In the genomic region with DNA sequence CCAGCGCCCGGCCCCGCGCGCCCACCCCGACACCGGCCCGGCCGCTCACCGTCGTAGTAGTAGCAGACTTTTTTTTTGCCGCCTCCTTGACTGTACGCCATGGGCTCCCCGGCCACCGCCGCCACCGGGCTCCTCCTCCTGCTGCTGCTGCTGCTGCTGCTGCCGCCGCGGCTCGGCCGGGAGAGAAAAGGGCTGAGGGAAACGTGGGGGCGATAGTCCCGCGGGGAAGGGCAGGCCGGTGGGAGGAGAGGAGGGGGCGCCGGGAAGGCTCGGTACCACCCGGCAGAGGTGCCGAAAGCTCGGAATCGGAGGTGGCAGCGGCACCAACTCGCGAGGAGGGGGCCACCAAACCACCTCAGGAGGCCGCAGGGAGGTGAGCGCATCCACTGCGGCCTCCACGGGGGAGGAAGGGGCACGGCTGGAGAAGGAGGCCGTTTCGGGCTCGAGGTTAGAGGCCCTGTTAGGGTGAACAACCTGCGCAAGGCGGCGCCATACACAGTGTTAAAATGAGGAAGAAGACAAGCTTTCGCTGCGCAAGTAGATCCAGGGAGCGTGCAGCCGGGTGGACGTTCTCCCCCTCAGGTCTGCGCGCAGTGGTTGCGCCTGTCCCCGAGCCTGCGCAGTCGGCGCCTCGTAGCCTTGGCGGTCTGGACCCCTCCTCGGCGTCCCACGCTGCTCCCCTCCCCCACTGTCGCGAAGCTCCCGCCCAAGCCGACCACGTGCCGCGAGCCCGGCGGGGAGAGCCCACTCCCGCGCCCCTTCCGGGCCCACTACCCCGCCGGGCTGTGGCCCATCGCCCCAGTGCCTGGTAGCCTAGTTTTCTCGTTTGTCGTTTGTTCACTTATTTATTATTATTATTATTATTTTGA, we compare ENCODE assay signal across 8 cellular contexts. TPM values are rescaled to one million over a fixed set of nuclear protein-coding genes. Genes with fewer than 3 reads are reported as not detected.
DNase-seq lines count a peak whose midpoint lies in the region; ATAC-seq, FAIRE-seq and TF ChIP-seq lines count a peak whose summit lies in the region.

A gene (minus strand): TSS at position 341 of the 869 bp plus-strand sequence. CDS start 240 bp downstream, at position 101.

- peaks cover 21% of the 10 kb centered on the region for H3K4me1 Mint-ChIP-seq in T-helper 1 cell treated with Interleukin-12 subunit alpha and Interleukin-12 subunit beta and Interleukin-4 antibody, amounts not matched to agents 30 μg/mL and 1 μg/mL, for 36 hours (ENCODE audit: low read depth)

- H3K27ac Mint-ChIP-seq in T-helper 1 cell treated with Interleukin-12 subunit alpha and Interleukin-12 subunit beta and Interleukin-4 antibody, amounts not matched to agents 30 μg/mL and 1 μg/mL, for 36 hours, result peak within 1 kb of the TSS; percentile 98

- H3K9me3 Mint-ChIP-seq in T-helper 1 cell treated with Interleukin-12 subunit alpha and Interleukin-12 subunit beta and Interleukin-4 antibody, amounts not matched to agents 30 μg/mL and 1 μg/mL, for 36 hours, result no peaks in the 10 kb centered on the region

- TF ChIP-seq CTCF in uterus (IDR thresholded peaks at IDR 0.05), result peak in 2 of 4 experiments; percentile 4 to 18

- H3K36me3 Mint-ChIP-seq in T-helper 1 cell treated with Interleukin-12 subunit alpha and Interleukin-12 subunit beta and Interleukin-4 antibody, amounts not matched to agents 30 μg/mL and 1 μg/mL, for 36 hours (ENCODE audit: low read depth), result peaks cover 4% of the 10 kb centered on the region

- H3K27me3 ChIP-seq in uterus, result no peaks in the 10 kb centered on the region

- ATAC-seq in HG02759 (IDR thresholded peaks at IDR 0.05; ENCODE audit: unreplicated experiment) (peak; percentile 83), left ventricle myocardium superior (peak; percentile 95)

- no peaks in the 10 kb centered on the region for H3K36me3 ChIP-seq in uterus

- intact Hi-C loops in left ventricle myocardium superior (cut with micrococcal nuclease), result no loop called here
- intact Hi-C loops in uterus (cut with DNase I; ENCODE audit: low total_unique reads), result no loop called here

- peak; percentile 100 for FAIRE-seq in GM12891 (lab: Jason Lieb, UNC)

- H3K9me3 ChIP-seq in uterus, result no peaks in the 10 kb centered on the region

- peaks cover 0 to 4% of the 10 kb centered on the region in 2 donors for H3K4me1 ChIP-seq in uterus

- H3K27me3 Mint-ChIP-seq in T-helper 1 cell treated with Interleukin-12 subunit alpha and Interleukin-12 subunit beta and Interleukin-4 antibody, amounts not matched to agents 30 μg/mL and 1 μg/mL, for 36 hours (ENCODE audit: low read depth), result peaks cover 4% of the 10 kb centered on the region

- H3K4me3 ChIP-seq in uterus, result peak within 1 kb of the TSS; percentile 77 to 87

- DNase-seq in GM12891 (ENCODE audit: insufficient read length, low spot score) (peak; percentile 86), NCI-H1417 (lab: John Stamatoyannopoulos, UW) (peak; percentile 88 to 94 (median 94)), amygdala (lab: John Stamatoyannopoulos, UW) (peak; percentile 42 to 97 (median 85)), left ventricle myocardium superior (peak; percentile 92), pulmonary artery endothelial cell (ENCODE audit: low read depth, low spot score) (peak; percentile 26), uterus (peak; percentile 75 to 85)

- TF ChIP-seq POLR2A in GM12891 (IDR thresholded peaks at IDR 0.05; ENCODE audit: low read depth, low read length) (peak; percentile 66), uterus (IDR thresholded peaks at IDR 0.05) (peak in 1 of 2 donors; percentile 63)

- peak within 1 kb of the TSS; percentile 93 for H3K4me3 Mint-ChIP-seq in T-helper 1 cell treated with Interleukin-12 subunit alpha and Interleukin-12 subunit beta and Interleukin-4 antibody, amounts not matched to agents 30 μg/mL and 1 μg/mL, for 36 hours

- peak within 1 kb of the TSS; percentile 93 to 95 for H3K27ac ChIP-seq in uterus

TF ChIP-seq in GM12891, 5 proteins besides CTCF, POLR2A, EP300 and RAD21:
- TF ChIP-seq POU2F2 (IDR thresholded peaks at IDR 0.05; ENCODE audit: low read depth, low read length) (no peak; the same call in 1 of the 2 replicates), PAX5 (IDR thresholded peaks at IDR 0.05; ENCODE audit: insufficient read depth, low read length, severe bottlenecking) (no peak), POLR2AphosphoS5 (IDR thresholded peaks at IDR 0.05; ENCODE audit: low read depth, low read length) (peak; percentile 87), SPI1 (IDR thresholded peaks at IDR 0.05; ENCODE audit: low read depth, low read length) (no peak), TAF1 (IDR thresholded peaks at IDR 0.05; ENCODE audit: low read depth, low read length) (peak; percentile 51)

RNA-seq across cellular contexts. Expression of the gene that starts here (rescaled TPM):
- polyA plus RNA-seq in GM12891 (2012; ENCODE audit: low read depth, missing spikeins), result 89.7 TPM
- 46.7 TPM for total RNA-seq in left ventricle myocardium superior
- total RNA-seq in pulmonary artery endothelial cell, result 94.7 and 100 TPM in 2 replicates
- total RNA-seq in uterus, result 100 to 1,000 TPM in 2 of 4 donors, 10 to 100 TPM in 2; 33.8 to 190 (median 113) TPM

Comparison
In these comparisons a context has a peak if more than half of its experiments do, and no peak if none do; other contexts are left out.
1. Peak in every context shown above with its lines: DNase-seq, ATAC-seq, H3K4me3 ChIP-seq and H3K27ac ChIP-seq.
2. DNase-seq: peak in every context shown above with its lines; median percentile 94 in NCI-H1417; 92 in left ventricle myocardium superior; 86 in GM12891; 85 in amygdala; 80 in uterus; 26 in pulmonary artery endothelial cell.